In the genomic region with DNA sequence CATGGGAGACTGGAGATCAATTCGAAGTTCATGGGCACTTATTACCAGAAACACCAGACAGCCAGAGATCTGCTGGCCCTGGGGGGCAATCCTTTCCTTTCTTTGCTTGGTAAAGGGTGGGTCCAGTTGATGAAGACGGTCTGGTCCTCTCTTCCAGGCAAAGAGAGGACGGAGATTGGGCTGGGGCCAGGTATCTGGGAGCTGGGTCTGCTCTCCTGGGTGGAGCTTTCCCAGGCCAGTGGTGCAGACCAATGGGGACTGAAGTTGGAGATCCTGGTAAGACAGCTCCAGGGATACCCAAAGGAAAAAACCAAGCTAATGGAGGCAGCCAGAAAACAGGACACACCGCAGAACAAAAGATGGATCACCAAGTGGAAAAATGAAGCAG, we compare ENCODE assay signal across 16 cellular contexts. TPM values are rescaled to one million over a fixed set of nuclear protein-coding genes. Genes with fewer than 3 reads are reported as not detected.
A peak's percentile ranks its signal among the peaks of the same experiment; 100 is the strongest.
DNase-seq lines count a peak whose midpoint lies in the region; ATAC-seq and TF ChIP-seq lines count a peak whose summit lies in the region.
"Had no signal": no experiment of that assay in that cellular context is flagged by ENCODE, and none has a peak within 500 bp of the region (broad histone marks: within the 10 kb centered on the region; RNA-seq: fewer than 3 reads in every experiment).

No MANE protein-coding gene starts in this region.

- intact Hi-C loops in tibial artery (cut with DNase I; ENCODE audit: low total_unique reads), result no loop called here
- intact Hi-C loops in aorta (cut with DNase I), result no loop called here

- no peaks in the 10 kb centered on the region for H3K9me3 Mint-ChIP-seq in chondrocyte (ENCODE audit: low read depth)
- H3K9me3 Mint-ChIP-seq: WTC11 had no signal

- H3K9me3 ChIP-seq in mucosa of rectum (ENCODE audit: control insufficient read depth in 2 of 2, low read length in 2 of 2) (no peaks in the 10 kb centered on the region), tibial artery (no peaks in the 10 kb centered on the region), aorta (ENCODE audit: control insufficient read depth, low read length) (no peaks in the 10 kb centered on the region)
- H3K9me3 ChIP-seq: adrenal gland had no signal

- peak overlapping the region; percentile 93 for H3K27ac Mint-ChIP-seq in chondrocyte (ENCODE audit: unreplicated experiment)
- H3K27ac Mint-ChIP-seq: WTC11 had no signal

- ATAC-seq in GM19397 (IDR thresholded peaks at IDR 0.05; ENCODE audit: unreplicated experiment) (no peak), aorta (ENCODE audit: low FRiP score) (no peak)
- ATAC-seq: left lobe of liver, WTC11 had no signal

- TF ChIP-seq CTCF in NB4 (IDR thresholded peaks at IDR 0.05; ENCODE audit: low read depth, low read length) (no peak), chondrocyte (IDR thresholded peaks at IDR 0.05) (no peak), tibial artery (IDR thresholded peaks at IDR 0.05) (no peak)

- H3K27ac ChIP-seq in mucosa of rectum (ENCODE audit: low read depth in 2 of 2, low read length in 2 of 2) (peak overlapping the region; percentile 16 to 65), tibial artery (peak overlapping the region; percentile 49 to 67), aorta (ENCODE audit: low read depth in 1 of 2, low read length in 2 of 2) (no peak overlapping the region)

- no peaks in the 10 kb centered on the region for H3K27me3 Mint-ChIP-seq in chondrocyte (ENCODE audit: low read depth)

- peaks cover 35% of the 10 kb centered on the region for H3K4me1 Mint-ChIP-seq in chondrocyte (ENCODE audit: low read depth)

- DNase-seq in NB4 (ENCODE audit: low read depth) (no peak), chondrocyte (ENCODE audit: low spot score) (no peak), tibial artery (no peak), aorta (no peak)
- DNase-seq in activated CD4-positive, alpha-beta T cell treated with anti-CD3 and anti-CD28 coated beads for 4 hours, result no peak
- DNase-seq: activated T-cell treated with anti-CD3 and anti-CD28 coated beads for 4 hours; Karpas-422; NCI-H187 treated with DMSO at 0.1 percent for 48 hours; NCI-H774; stimulated activated CD4-positive, alpha-beta T cell treated with anti-CD3 and anti-CD28 coated beads, Interleukin-4, amount 100 ng/mL, for 1 hour; stimulated activated naive CD4-positive, alpha-beta T cell had no signal

- peaks cover 2% of the 10 kb centered on the region for H3K36me3 Mint-ChIP-seq in chondrocyte (ENCODE audit: low read depth)
- H3K36me3 Mint-ChIP-seq: WTC11 had no signal

- WGBS in aorta, 2 donors, result 88 to 91% methylated on average over 4 of the region's 4 CpGs

- H3K36me3 ChIP-seq in mucosa of rectum (ENCODE audit: control insufficient read depth in 2 of 2, insufficient read depth in 2 of 2, low read length in 2 of 2) (peaks cover 8 to 12% of the 10 kb centered on the region in 2 donors), tibial artery (peaks cover 13 to 37% (median 18%) of the 10 kb centered on the region in 3 donors), aorta (ENCODE audit: control insufficient read depth in 1 of 2, insufficient read depth in 2 of 2, low read length in 1 of 2) (no peaks in the 10 kb centered on the region)

- peaks cover 16 to 26% of the 10 kb centered on the region in 2 donors for H3K4me1 ChIP-seq in mucosa of rectum (ENCODE audit: control insufficient read depth in 2 of 2, insufficient read depth in 2 of 2, low read length in 2 of 2)
- H3K4me1 ChIP-seq in tibial artery, result peaks cover 0 to 28% (median 19%) of the 10 kb centered on the region in 4 donors
- no peaks in the 10 kb centered on the region for H3K4me1 ChIP-seq in aorta (ENCODE audit: control insufficient read depth in 1 of 2, insufficient read depth in 2 of 2, low read length in 2 of 2)

- TF ChIP-seq POLR2A in NB4 (IDR thresholded peaks at IDR 0.05; ENCODE audit: extremely low read depth, insufficient read length), result no peak

- peak overlapping the region; percentile 7 for H3K4me3 ChIP-seq in NB4 (ENCODE audit: low read depth, low read length)
- peak overlapping the region in 1 of 2 donors; percentile 19 for H3K4me3 ChIP-seq in mucosa of rectum (ENCODE audit: low read length in 2 of 2)
- no peak overlapping the region for H3K4me3 ChIP-seq in tibial artery
- H3K4me3 ChIP-seq in aorta (ENCODE audit: low read length in 2 of 2), result no peak overlapping the region
- H3K4me3 ChIP-seq: adrenal gland had no signal

- H3K27me3 ChIP-seq in mucosa of rectum (ENCODE audit: control insufficient read depth in 2 of 2, insufficient read depth in 2 of 2, low read length in 2 of 2) (no peaks in the 10 kb centered on the region), tibial artery (no peaks in the 10 kb centered on the region), aorta (ENCODE audit: control insufficient read depth in 1 of 2, insufficient read depth in 2 of 2, low read length in 1 of 2) (no peaks in the 10 kb centered on the region)
- H3K27me3 ChIP-seq: adrenal gland had no signal

- peak overlapping the region; percentile 57 for H3K4me3 Mint-ChIP-seq in chondrocyte (ENCODE audit: unreplicated experiment)
- H3K4me3 Mint-ChIP-seq: WTC11 had no signal

- H3K9ac ChIP-seq in mucosa of rectum (ENCODE audit: low read depth in 1 of 2, low read length in 2 of 2), result peak overlapping the region in 1 of 2 donors; percentile 14

RNA-seq across cellular contexts. Expression of a gene that starts 18.3 kb away (rescaled TPM):
- total RNA-seq in chondrocyte, result 6.0 to 8.2 TPM (median 6.6 TPM) in 3 replicates
- total RNA-seq in aorta, result 10 to 100 TPM; 18.5 to 38.4 TPM
- polyA plus RNA-seq in aorta, result 10 to 100 TPM in 1 of 2 donors, 1 to 10 TPM in 1; 2.4 to 19.9 TPM

RNA-seq across cellular contexts. Expression of a gene that starts 44.4 kb away (rescaled TPM):
- total RNA-seq in chondrocyte, result 24.4 to 31.5 TPM (median 25.6 TPM) in 3 replicates
- total RNA-seq in aorta, result 10 to 100 TPM; 16.7 to 22.5 TPM
- 10 to 100 TPM; 29.4 to 64.2 TPM for polyA plus RNA-seq in aorta

Comparison
In these comparisons a context has a peak if more than half of its experiments do, and no peak if none do; other contexts are left out.
1. H3K27ac ChIP-seq: peak in mucosa of rectum (2 of 2) and tibial artery (2 of 2); none in aorta (0 of 2).